Comparison of ENCODE assay signal across 8 cellular contexts in genomic region chr17:44501866-44502265, GRCh38. TPM values are rescaled to one million over a fixed set of nuclear protein-coding genes. Genes with fewer than 3 reads are reported as not detected.
A peak's percentile ranks its signal among the peaks of the same experiment; 100 is the strongest.
DNase-seq lines count a peak whose midpoint lies in the region; ATAC-seq, FAIRE-seq and TF ChIP-seq lines count a peak whose summit lies in the region.

No MANE protein-coding gene starts in this region.

- H3K79me2 ChIP-seq in GM12878 (ENCODE audit: control insufficient read depth, insufficient read depth, low read length) = peaks cover 71% of the 10 kb centered on the region

- DNase-seq in BE2C (no peak), GM12878 (ENCODE audit: low read depth, low spot score) (no peak), substantia nigra (lab: John Stamatoyannopoulos, UW) (no peak), UCSD-AML1 (lab: John Stamatoyannopoulos, UW; ENCODE audit: unreplicated experiment) (no peak), GM03348 (ENCODE audit: low spot score) (no peak)

- TF ChIP-seq RAD21 in GM12878 (IDR thresholded peaks at IDR 0.05; ENCODE audit: insufficient read depth, low read depth, low read length) = no peak

- H3K27me3 ChIP-seq in BE2C = no peaks in the 10 kb centered on the region
- H3K27me3 ChIP-seq in GM12878 (replicated peaks in 1 of 2; ENCODE audit: control insufficient read depth in 2 of 2, insufficient read depth in 2 of 2, low read length in 1 of 2) = no peaks in the 10 kb centered on the region

- 0 out of 2 replicates have a peak, but pooled peaks cover 3% of the 10 kb centered on the region for H3K4me1 ChIP-seq in BE2C
- H3K4me1 ChIP-seq in GM12878 (ENCODE audit: control insufficient read depth, insufficient read depth, low read length) = peaks cover 5% of the 10 kb centered on the region
- peaks cover 4% of the 10 kb centered on the region for H3K4me1 ChIP-seq in mesodermal cell (ENCODE audit: control insufficient read depth, insufficient read depth, low read length, poor library complexity, severe bottlenecking)

- POLR2A ChIA-PET in GM12878 (lab: Charles Lee) = no interaction called here

- H3K36me3 Mint-ChIP-seq in IgD-negative memory B cell = peaks cover 3% of the 10 kb centered on the region

- SMC1A ChIA-PET in GM12878 (lab: Charles Lee; ENCODE audit: uncharacterized antibody, unreplicated experiment) = interaction anchor here (1.0 to 1.2 kb wide), 2 partner anchors 11 to 285 kb away, joined by 3 to 4 read pairs; no protein-coding TSS in a partner anchor

- no peaks in the 10 kb centered on the region for H3K9me3 ChIP-seq in BE2C
- H3K9me3 ChIP-seq in GM12878 (replicated peaks; ENCODE audit: control insufficient read depth, insufficient read depth, low read length) = no peaks in the 10 kb centered on the region
- H3K9me3 ChIP-seq in mesodermal cell (ENCODE audit: control insufficient read depth, low read length) = no peaks in the 10 kb centered on the region

- RAD21 ChIA-PET in GM12878 (lab: Charles Lee; ENCODE audit: unreplicated experiment) = interaction anchor here (0.5 kb wide), 1 partner anchor 439 kb away, joined by 3 read pairs; no protein-coding TSS in a partner anchor

- CTCF ChIA-PET in GM12878 (lab: Yijun Ruan, JAX) = interaction anchor here (1.0 kb wide), 1 partner anchor 55 kb away, joined by 3 read pairs; no protein-coding TSS in a partner anchor

- no TSS peak for BruUV-seq in GM12878 (replicated peaks; lab: Mats Ljungman, UMichigan)

- no peak overlapping the region for H2AFZ ChIP-seq in GM12878 (ENCODE audit: control insufficient read depth, low read depth, low read length)

- peak overlapping the region; percentile 87 to 99 (median 94) for H3K4me3 Mint-ChIP-seq in IgD-negative memory B cell

- TF ChIP-seq CTCF in BE2C (IDR thresholded peaks at IDR 0.05; ENCODE audit: low read depth, low read length) = no peak
- no peak for TF ChIP-seq CTCF in GM12878 (IDR thresholded peaks at IDR 0.05 in 2 of 3, conservative IDR thresholded peaks at IDR 0.05 in 1 of 3; ENCODE audit: control insufficient read depth in 2 of 3, extremely low read depth in 1 of 3, insufficient read depth in 1 of 3, low read depth in 3 of 3, low read length in 3 of 3)

- intact Hi-C loops in GM12878 (cut with micrococcal nuclease; ENCODE audit: unreplicated experiment) = loop anchor here (10.0 kb wide), 1 partner anchor 287 kb away; the partner anchor contains the start of gene UBTF

- peaks cover 33 to 36% (median 34%) of the 10 kb centered on the region in 3 donors for H3K4me1 Mint-ChIP-seq in IgD-negative memory B cell

- H3K4me3 ChIP-seq in BE2C (ENCODE audit: low read depth, low read length) (peak overlapping the region; percentile 66), GM12878 (peak overlapping the region; percentile 99), mesodermal cell (ENCODE audit: extremely low read depth, insufficient read depth, low read length, poor library complexity, severe bottlenecking) (peak overlapping the region; percentile 95)

- ATAC-seq in GM12878 = peak; percentile 22; the same call in 1 of the 3 replicates
- no peak for ATAC-seq in GM21576 (IDR thresholded peaks at IDR 0.05; ENCODE audit: unreplicated experiment)

- H3K27ac Mint-ChIP-seq in IgD-negative memory B cell = peak overlapping the region; percentile 70 to 96 (median 96)

- H3K27me3 Mint-ChIP-seq in IgD-negative memory B cell = peaks cover 5% of the 10 kb centered on the region

- no peaks in the 10 kb centered on the region for H3K9me3 Mint-ChIP-seq in IgD-negative memory B cell

- H3K36me3 ChIP-seq in BE2C = no peaks in the 10 kb centered on the region; the same call in 1 of the 2 replicates
- no peaks in the 10 kb centered on the region for H3K36me3 ChIP-seq in GM12878 (ENCODE audit: control insufficient read depth in 2 of 2, insufficient read depth in 2 of 2, low read length in 1 of 2)
- peaks cover 10% of the 10 kb centered on the region for H3K36me3 ChIP-seq in mesodermal cell (ENCODE audit: control insufficient read depth, insufficient read depth, low read length)

- in situ Hi-C loops in GM12878 (cut with MboI) = loop anchor here (25.0 kb wide), 1 partner anchor 290 kb away; the partner anchor contains the start of gene UBTF

- WGBS in GM12878 (ENCODE audit: insufficient coverage, insufficient replicate concordance, low lambda C conversion rate, missing lambda C conversion rate) = 26% methylated on average over 3 of the region's 3 CpGs
- WGBS in mesodermal cell (ENCODE audit: insufficient coverage in 2 of 2), 2 experiments = 33% methylated on average over 1 of the region's 3 CpGs; no CpG with 5 or more reads in 1 of the 2 experiments

- TF ChIP-seq POLR2A in GM12878 (IDR thresholded peaks at IDR 0.05; ENCODE audit: low read depth, low read length) = no peak

- TF ChIP-seq EP300 in GM12878 (IDR thresholded peaks at IDR 0.05; ENCODE audit: borderline replicate concordance in 1 of 2, control insufficient read depth in 1 of 2, low read depth in 2 of 2, low read length in 2 of 2) = no peak

- peak overlapping the region; percentile 91; the same call in 1 of the 2 replicates for H3K27ac ChIP-seq in GM12878 (ENCODE audit: control insufficient read depth, insufficient read depth)
- no peak overlapping the region for H3K27ac ChIP-seq in mesodermal cell (ENCODE audit: low read depth, low read length, severe bottlenecking)
- no peak overlapping the region for H3K27ac ChIP-seq in substantia nigra (ENCODE audit: low read depth, low read length, poor library complexity, severe bottlenecking)

- H4K20me1 ChIP-seq in GM12878 (ENCODE audit: control insufficient read depth, insufficient read depth) = no peaks in the 10 kb centered on the region

- peak overlapping the region; percentile 90 for H3K9ac ChIP-seq in GM12878 (ENCODE audit: control insufficient read depth, insufficient read depth, low read length)

- FAIRE-seq in GM12878 (lab: Jason Lieb, UNC) = no peak

- peak overlapping the region; percentile 66 for H3K4me2 ChIP-seq in GM12878 (ENCODE audit: control insufficient read depth, insufficient read depth)

TF ChIP-seq in GM12878, 131 proteins besides CTCF, POLR2A, EP300 and RAD21:
- TF ChIP-seq ESRRA (IDR thresholded peaks at IDR 0.05; ENCODE audit: low read length) = no peak

RNA-seq across cellular contexts. Expression of gene GPATCH8, which starts 1.3 kb away (rescaled TPM):
- polyA plus RNA-seq in BE2C (2012; ENCODE audit: insufficient read depth, insufficient read length, low read depth) = 42.2 TPM
- polyA plus RNA-seq in IgD-negative memory B cell = 66.3 TPM
- 147 and 152 TPM in 2 replicates for total RNA-seq in GM12878 (2013; cell fraction: nucleolus; rRNA removed)
- 16.0 and 16.8 TPM in 2 replicates for total RNA-seq in GM12878 (2014; rRNA removed)
- total RNA-seq in GM12878 (2014; rRNA removed; fragmentation: Illumina TruSeq; extraction: Trizol) = 17.9 and 21.8 TPM in 2 replicates
- 36.6 and 38.5 TPM in 2 replicates for total RNA-seq in GM12878 (2021)
- polyA plus RNA-seq in GM12878 (2011; ENCODE audit: low read depth) = 11.6 TPM
- 13.9 and 20.8 TPM in 2 replicates for polyA plus RNA-seq in GM12878 (2011; rRNA removed)
- polyA plus RNA-seq in GM12878 (2011; cell fraction: cytosol; rRNA removed) = 10.4 and 11.4 TPM in 2 replicates
- polyA plus RNA-seq in GM12878 (2011; cell fraction: nucleus; rRNA removed) = 20.2 and 24.4 TPM in 2 replicates
- 16.8 and 17.4 TPM in 2 replicates for polyA plus RNA-seq in GM12878 (2012)
- 31.4 and 33.7 TPM in 2 replicates for polyA plus RNA-seq in GM12878 (2014; fragmentation: Illumina TruSeq; extraction: Trizol)
- polyA plus RNA-seq in GM12878 (2014; fragmentation: Nextera tagmentation; extraction: Ambion mirVana) = 10 to 100 TPM; 11.7 to 18.2 TPM
- 21.7 and 23.0 TPM in 2 replicates for polyA plus RNA-seq in GM12878 (2014; rRNA removed)
- 10 to 100 TPM; 43.3 to 45.1 TPM for polyA plus RNA-seq in GM12878 (2016; fragmentation: Nextera tagmentation; extraction: Ambion mirVana)
- 21.7 and 33.5 TPM in 2 replicates for polyA minus RNA-seq in GM12878 (2011; rRNA and poly(A)+ RNA removed)
- 8.8 and 12.4 TPM in 2 replicates for polyA minus RNA-seq in GM12878 (2011; cell fraction: cytosol; rRNA and poly(A)+ RNA removed)
- polyA minus RNA-seq in GM12878 (2011; cell fraction: nucleus; rRNA and poly(A)+ RNA removed) = 11.0 and 27.1 TPM in 2 replicates
- 28.2 TPM for polyA plus RNA-seq in mesodermal cell (2013, experiment 1 of 2)
- polyA plus RNA-seq in mesodermal cell (2013, experiment 2 of 2) = 26.6 TPM

RNA-seq across cellular contexts. Expression of gene FZD2, which starts 55.4 kb away (rescaled TPM):
- polyA plus RNA-seq in BE2C (2012; ENCODE audit: insufficient read depth, insufficient read length, low read depth) = 5.2 TPM
- polyA plus RNA-seq in IgD-negative memory B cell (not detected), GM12878 (2011; rRNA removed) (0.33 and 0.67 TPM in 2 replicates), GM12878 (2014; fragmentation: Illumina TruSeq; extraction: Trizol) (0.11 and 0.21 TPM in 2 replicates), GM12878 (2014; fragmentation: Nextera tagmentation; extraction: Ambion mirVana) (under 1 TPM in 1 of 2 experiments, not detected in 1; 0.09 TPM), GM12878 (2014; rRNA removed) (4.0 and 4.9 TPM in 2 replicates), GM12878 (2016; fragmentation: Nextera tagmentation; extraction: Ambion mirVana) (under 1 TPM; 0.25 to 0.29 TPM)
- total RNA-seq in GM12878 (2013; cell fraction: nucleolus; rRNA removed) = 5.2 and 5.5 TPM in 2 replicates
- total RNA-seq in GM12878 (2014; rRNA removed) (1.0 and 1.5 TPM in 2 replicates), GM12878 (2014; rRNA removed; fragmentation: Illumina TruSeq; extraction: Trizol) (0.41 and 0.63 TPM in 2 replicates), GM12878 (2021) (4.2 and 4.3 TPM in 2 replicates)
- polyA plus RNA-seq in GM12878 (2011; ENCODE audit: low read depth) = 0.42 TPM
- 1.6 and 2.0 TPM in 2 replicates for polyA plus RNA-seq in GM12878 (2011; cell fraction: cytosol; rRNA removed)
- polyA plus RNA-seq in GM12878 (2011; cell fraction: nucleus; rRNA removed) = 2.9 and 4.2 TPM in 2 replicates
- 2.0 and 2.1 TPM in 2 replicates for polyA plus RNA-seq in GM12878 (2012)
- polyA minus RNA-seq in GM12878 (2011; rRNA and poly(A)+ RNA removed) = 1.5 and 3.2 TPM in 2 replicates
- polyA minus RNA-seq in GM12878 (2011; cell fraction: cytosol; rRNA and poly(A)+ RNA removed) = 0.67 and 0.73 TPM in 2 replicates
- polyA minus RNA-seq in GM12878 (2011; cell fraction: nucleus; rRNA and poly(A)+ RNA removed) = 1.9 and 2.5 TPM in 2 replicates
- 38.7 TPM for polyA plus RNA-seq in mesodermal cell (2013, experiment 1 of 2)
- 35.7 TPM for polyA plus RNA-seq in mesodermal cell (2013, experiment 2 of 2)
